In the genomic region with DNA sequence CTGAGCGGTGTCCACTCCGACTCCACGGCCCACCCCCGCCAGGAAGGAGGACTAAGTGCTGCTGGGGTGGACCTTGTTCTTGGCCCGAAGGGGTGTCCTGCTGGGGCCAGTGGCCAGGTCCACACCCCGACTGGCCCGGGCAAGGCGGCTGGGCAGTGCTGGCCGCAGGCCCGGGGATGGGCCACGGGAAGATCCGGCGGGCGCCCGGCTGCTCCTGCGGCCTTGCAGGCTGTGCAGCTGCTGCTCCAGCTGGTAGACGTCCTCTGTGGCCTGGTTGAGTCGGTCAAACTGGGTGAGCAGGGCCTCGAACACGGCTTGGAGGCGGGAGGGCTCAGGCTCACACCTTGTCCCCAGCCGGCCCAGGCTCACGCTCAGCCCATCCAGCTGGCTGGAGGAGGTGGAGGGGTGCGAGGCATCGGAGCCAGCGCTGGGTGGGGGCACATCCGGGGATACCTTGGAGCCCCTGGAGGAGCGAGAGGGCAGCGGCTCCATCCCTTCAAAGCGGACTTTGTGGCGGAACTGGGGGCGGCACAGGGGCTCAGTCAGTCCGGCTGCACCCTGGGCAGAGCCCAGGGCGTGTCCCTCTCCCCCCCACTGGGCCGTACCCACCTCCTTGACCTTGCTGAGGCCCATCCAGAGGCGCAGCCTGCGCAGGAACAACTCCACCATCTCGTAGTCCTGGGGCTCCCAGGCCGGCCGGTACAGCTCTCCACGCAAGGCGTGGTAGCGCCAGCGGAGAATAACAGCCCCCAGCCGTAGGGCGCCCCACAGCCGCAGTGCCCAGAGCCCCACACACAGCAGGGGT, we compare ENCODE assay signal across 16 cellular contexts. TPM values are rescaled to one million over a fixed set of nuclear protein-coding genes. Genes with fewer than 3 reads are reported as not detected.
A peak's percentile ranks its signal among the peaks of the same experiment; 100 is the strongest.
DNase-seq lines count a peak whose midpoint lies in the region; ATAC-seq, FAIRE-seq and TF ChIP-seq lines count a peak whose summit lies in the region.
"Had no signal": no experiment of that assay in that cellular context is flagged by ENCODE, and none has a peak within 500 bp of the region (broad histone marks: within the 10 kb centered on the region; RNA-seq: fewer than 3 reads in every experiment).

No MANE protein-coding gene starts in this region.

- no peaks in the 10 kb centered on the region for H3F3A ChIP-seq in PC-3 (ENCODE audit: low read length, unreplicated experiment)

- H3K9me3 ChIP-seq in right cardiac atrium (ENCODE audit: control insufficient read depth, low read length) (no peaks in the 10 kb centered on the region), esophagus muscularis mucosa (no peaks in the 10 kb centered on the region), parathyroid adenoma (ENCODE audit: control insufficient read depth, low read length) (no peaks in the 10 kb centered on the region), vagina (no peaks in the 10 kb centered on the region), PC-3 (ENCODE audit: low read length) (no peaks in the 10 kb centered on the region), HAP-1 (no peaks in the 10 kb centered on the region)

- CTCF ChIA-PET in PC-3 (lab: Charles Lee) = interaction anchor here (0.6 kb wide), 1 partner anchor 46 kb away, joined by 3 read pairs; a partner anchor contains a TSS

- TF ChIP-seq CTCF in esophagus muscularis mucosa (IDR thresholded peaks at IDR 0.05) = no peak
- TF ChIP-seq CTCF in parathyroid adenoma (IDR thresholded peaks at IDR 0.05) = no peak
- no peak for TF ChIP-seq CTCF in vagina (IDR thresholded peaks at IDR 0.05)
- TF ChIP-seq CTCF in PC-3 (conservative IDR thresholded peaks at IDR 0.05; ENCODE audit: low read depth, low read length) = no peak

- intact Hi-C loops in right cardiac atrium (cut with DNase I) = no loop called here
- intact Hi-C loops in left cardiac atrium (cut with DNase I) = no loop called here
- intact Hi-C loops in esophagus muscularis mucosa (cut with DNase I) = no loop called here
- intact Hi-C loops in vagina (cut with DNase I) = no loop called here
- intact Hi-C loops in PC-3 (cut with micrococcal nuclease) = no loop called here

- H3K4me2 ChIP-seq in parathyroid adenoma (ENCODE audit: low read length) (peak overlapping the region; percentile 84), PC-3 (ENCODE audit: low read length) (no peak overlapping the region)

- no peak for FAIRE-seq in urothelium cell line (lab: Jason Lieb, UNC)

- peak in 1 of 2 donors; percentile 2 for ATAC-seq in right cardiac atrium
- no peak for ATAC-seq in left cardiac atrium
- no peak for ATAC-seq in PC-3
- ATAC-seq: activated naive CD8-positive, alpha-beta T cell treated with anti-CD3 and anti-CD28 coated beads, Interleukin-2, amount 50 U/mL, for 24 hours had no signal

- no peaks in the 10 kb centered on the region for H3K9me2 ChIP-seq in PC-3 (replicated peaks; ENCODE audit: low read length)

- TF ChIP-seq EP300 in esophagus muscularis mucosa (IDR thresholded peaks at IDR 0.05) = no peak

- no peak for TF ChIP-seq POLR2A in esophagus muscularis mucosa (IDR thresholded peaks at IDR 0.05; ENCODE audit: low read depth)
- TF ChIP-seq POLR2A in vagina (IDR thresholded peaks at IDR 0.05) = no peak

- H3K4me3 ChIP-seq in right cardiac atrium (ENCODE audit: low read length) (no peak overlapping the region), esophagus muscularis mucosa (no peak overlapping the region), parathyroid adenoma (ENCODE audit: low read depth, low read length) (peak overlapping the region; percentile 52), vagina (no peak overlapping the region), PC-3 (ENCODE audit: low read length) (no peak overlapping the region), HAP-1 (no peak overlapping the region)

- no peaks in the 10 kb centered on the region for H3K4me1 ChIP-seq in right cardiac atrium (ENCODE audit: control insufficient read depth, insufficient read depth, low read length)
- H3K4me1 ChIP-seq in esophagus muscularis mucosa = peaks cover 0 to 40% (median 23%) of the 10 kb centered on the region in 4 donors
- no peaks in the 10 kb centered on the region for H3K4me1 ChIP-seq in parathyroid adenoma
- peaks cover 28% of the 10 kb centered on the region for H3K4me1 ChIP-seq in vagina
- peaks cover 8% of the 10 kb centered on the region for H3K4me1 ChIP-seq in PC-3 (ENCODE audit: insufficient read depth, low read length)
- no peaks in the 10 kb centered on the region for H3K4me1 ChIP-seq in HAP-1

- no peaks in the 10 kb centered on the region for H3K79me2 ChIP-seq in parathyroid adenoma
- H3K79me2 ChIP-seq in PC-3 (ENCODE audit: low read length) = no peaks in the 10 kb centered on the region

- H4K20me1 ChIP-seq in PC-3 (ENCODE audit: low read length) = no peaks in the 10 kb centered on the region

- POLR2A ChIA-PET in PC-3 (lab: Charles Lee; ENCODE audit: unreplicated experiment) = interaction anchor here (0.6 kb wide), 1 partner anchor 51 kb away, joined by 4 read pairs; no protein-coding TSS in a partner anchor

- WGBS in right cardiac atrium = 86% methylated on average over 47 of the region's 47 CpGs
- 86% methylated on average over 22 of the region's 47 CpGs for WGBS in esophagus muscularis mucosa

- H3K36me3 ChIP-seq in esophagus muscularis mucosa (peaks cover 49 to 100% (median 96%) of the 10 kb centered on the region in 4 donors), parathyroid adenoma (ENCODE audit: control insufficient read depth, insufficient read depth, low read length) (no peaks in the 10 kb centered on the region), vagina (peaks cover 0 to 65% of the 10 kb centered on the region in 2 donors), PC-3 (ENCODE audit: low read depth, low read length) (no peaks in the 10 kb centered on the region), HAP-1 (replicated peaks) (peaks cover 46% of the 10 kb centered on the region)

- peak overlapping the region; percentile 53 for H3K27ac ChIP-seq in right cardiac atrium (ENCODE audit: low read length)
- H3K27ac ChIP-seq in esophagus muscularis mucosa (replicated peaks in 1 of 4) = peak overlapping the region; percentile 66 to 86 (median 68)
- H3K27ac ChIP-seq in parathyroid adenoma = no peak overlapping the region
- H3K27ac ChIP-seq in vagina = peak overlapping the region; percentile 33
- no peak overlapping the region for H3K27ac ChIP-seq in PC-3 (ENCODE audit: low read length)

- in situ Hi-C loops in HAP-1 (cut with MboI; ENCODE audit: low sequenced_read_pairs) = no loop called here

- no TSS peak for BruUV-seq in PC-3 (replicated peaks; lab: Mats Ljungman, UMichigan)

- H3K9ac ChIP-seq in parathyroid adenoma (no peak overlapping the region), PC-3 (ENCODE audit: low read length) (no peak overlapping the region)

- H3K27me3 ChIP-seq in right cardiac atrium (ENCODE audit: control insufficient read depth, insufficient read depth) (no peaks in the 10 kb centered on the region), esophagus muscularis mucosa (no peaks in the 10 kb centered on the region), parathyroid adenoma (ENCODE audit: control insufficient read depth, insufficient read depth, low read length) (no peaks in the 10 kb centered on the region), vagina (no peaks in the 10 kb centered on the region), PC-3 (ENCODE audit: low read length) (no peaks in the 10 kb centered on the region), HAP-1 (ENCODE audit: low read depth) (no peaks in the 10 kb centered on the region)

- no peak for DNase-seq in right cardiac atrium
- no peak for DNase-seq in left cardiac atrium
- DNase-seq in esophagus muscularis mucosa (ENCODE audit: extremely low spot score) = no peak
- no peak for DNase-seq in vagina (ENCODE audit: extremely low spot score in 2 of 2)
- no peak for DNase-seq in urothelium cell line (ENCODE audit: low spot score)
- no peak for DNase-seq in PC-3
- no peak for DNase-seq in HAP-1 (ENCODE audit: low spot score in 2 of 2)
- DNase-seq: activated CD4-positive, alpha-beta memory T cell treated with anti-CD3 and anti-CD28 coated beads for 36 hours; activated naive CD8-positive, alpha-beta T cell treated with anti-CD3 and anti-CD28 coated beads, Interleukin-2, amount 50 U/mL, for 24 hours; CD4-positive, alpha-beta memory T cell; central memory CD4-positive, alpha-beta T cell; EL; NCI-H1105; NCI-H774; RPMI8226 had no signal

- H2AFZ ChIP-seq in parathyroid adenoma (no peak overlapping the region), PC-3 (ENCODE audit: low read length) (no peak overlapping the region)

RNA-seq across cellular contexts. Expression of a gene that starts 42.1 kb away (rescaled TPM):
- total RNA-seq in right cardiac atrium (10 to 100 TPM; 67.3 to 72.4 (median 69.4) TPM), left cardiac atrium (10 to 100 TPM; 54.3 to 73.4 TPM), esophagus muscularis mucosa (10 to 100 TPM; 41.3 to 71.7 (median 52.0) TPM), vagina (78.6 TPM), PC-3 (2014; rRNA removed) (59.3 and 64.4 TPM in 2 replicates)
- 34.7 TPM for polyA plus RNA-seq in right cardiac atrium

RNA-seq across cellular contexts. Expression of a gene that starts 42.2 kb away (rescaled TPM):
- total RNA-seq in right cardiac atrium (10 to 100 TPM in 3 of 4 donors, 1 to 10 TPM in 1; 4.3 to 14.0 (median 12.5) TPM), left cardiac atrium (10 to 100 TPM in 1 of 2 donors, 1 to 10 TPM in 1; 5.7 to 16.6 TPM), esophagus muscularis mucosa (10 to 100 TPM; 11.8 to 25.2 (median 18.9) TPM), vagina (28.5 TPM), PC-3 (2014; rRNA removed) (87.1 and 90.1 TPM in 2 replicates)
- 21.3 TPM for polyA plus RNA-seq in right cardiac atrium

RNA-seq across cellular contexts. Expression of a gene that starts 45.8 kb away (rescaled TPM):
- 100 to 1,000 TPM in 2 of 4 donors, 10 to 100 TPM in 2; 95.9 to 111 (median 99.1) TPM for total RNA-seq in right cardiac atrium
- polyA plus RNA-seq in right cardiac atrium = 98.4 TPM
- total RNA-seq in left cardiac atrium = 100 to 1,000 TPM in 1 of 2 donors, 10 to 100 TPM in 1; 82.2 to 104 TPM
- 100 to 1,000 TPM; 297 to 459 (median 366) TPM for total RNA-seq in esophagus muscularis mucosa
- 153 TPM for total RNA-seq in vagina
- total RNA-seq in PC-3 (2014; rRNA removed) = 58.9 and 77.3 TPM in 2 replicates

RNA-seq across cellular contexts. Expression of a gene that starts 58.5 kb away (rescaled TPM):
- under 1 TPM in 3 of 4 donors, not detected in 1; 0.24 to 0.89 (median 0.88) TPM for total RNA-seq in right cardiac atrium
- 0.95 TPM for polyA plus RNA-seq in right cardiac atrium
- under 1 TPM; 0.81 to 0.88 TPM for total RNA-seq in left cardiac atrium
- not detected for total RNA-seq in esophagus muscularis mucosa
- total RNA-seq in vagina = 1.5 TPM
- total RNA-seq in PC-3 (2014; rRNA removed) = 4.6 and 5.6 TPM in 2 replicates

Comparison
In these comparisons a context has a peak if more than half of its experiments do, and no peak if none do; other contexts are left out.
1. H3K27ac ChIP-seq: peak in right cardiac atrium (single experiment), esophagus muscularis mucosa (4 of 4) and vagina (single experiment); none in parathyroid adenoma (single experiment) and PC-3 (single experiment).